ENCODE assay signal across 9 cellular contexts in genomic region chr5:1568201-1568979, GRCh38. TPM values are rescaled to one million over a fixed set of nuclear protein-coding genes. Genes with fewer than 3 reads are reported as not detected.
A peak's percentile ranks its signal among the peaks of the same experiment; 100 is the strongest.
DNase-seq lines count a peak whose midpoint lies in the region; ATAC-seq and TF ChIP-seq lines count a peak whose summit lies in the region.
"Had no signal": no experiment of that assay in that cellular context is flagged by ENCODE, and none has a peak within 500 bp of the region (broad histone marks: within the 10 kb centered on the region; RNA-seq: fewer than 3 reads in every experiment).

No MANE protein-coding gene starts in this region.

- TF ChIP-seq EP300 in sigmoid colon (IDR thresholded peaks at IDR 0.05): peak in 2 of 4 donors; percentile 34 to 52

- DNase-seq in EL (peak; percentile 88), SW480 (ENCODE audit: low spot score) (peak; percentile 83), left cardiac atrium (no peak), sigmoid colon (peak; percentile 81), NCI-H524 (lab: John Stamatoyannopoulos, UW) (no peak)
- no peak for DNase-seq in effector memory CD4-positive, alpha-beta T cell
- DNase-seq: SHP77 treated with DMSO at 0.1 percent for 48 hours had no signal

- peaks cover 0 to 19% (median 17%) of the 10 kb centered on the region in 4 donors for H3K4me1 ChIP-seq in sigmoid colon
- no peaks in the 10 kb centered on the region for H3K4me1 ChIP-seq in effector memory CD4-positive, alpha-beta T cell (ENCODE audit: control insufficient read depth, insufficient read depth, low read length, poor library complexity, severe bottlenecking)

- peaks cover 0 to 19% (median 0%) of the 10 kb centered on the region in 4 donors for H3K36me3 ChIP-seq in sigmoid colon
- no peaks in the 10 kb centered on the region for H3K36me3 ChIP-seq in effector memory CD4-positive, alpha-beta T cell (ENCODE audit: control insufficient read depth, insufficient read depth, low read length)

- ATAC-seq in left cardiac atrium: peak; percentile 70 to 73
- no peak for ATAC-seq in HG02678 (IDR thresholded peaks at IDR 0.05; ENCODE audit: unreplicated experiment)
- ATAC-seq in HG03469 (IDR thresholded peaks at IDR 0.05; ENCODE audit: unreplicated experiment): no peak

- no peaks in the 10 kb centered on the region for H3K27me3 ChIP-seq in sigmoid colon
- no peaks in the 10 kb centered on the region for H3K27me3 ChIP-seq in effector memory CD4-positive, alpha-beta T cell (replicated peaks; ENCODE audit: control insufficient read depth, insufficient read depth, low read length, poor library complexity, severe bottlenecking)

- WGBS in sigmoid colon, 2 donors: 55 to 58% methylated on average over 12 of the region's 12 CpGs

- no peaks in the 10 kb centered on the region for H3K9me3 ChIP-seq in sigmoid colon
- no peaks in the 10 kb centered on the region for H3K9me3 ChIP-seq in effector memory CD4-positive, alpha-beta T cell (ENCODE audit: control insufficient read depth, low read length)

- no peak for TF ChIP-seq CTCF in sigmoid colon (IDR thresholded peaks at IDR 0.05)

- no peak for TF ChIP-seq POLR2A in sigmoid colon (IDR thresholded peaks at IDR 0.05)

- intact Hi-C loops in left cardiac atrium (cut with DNase I): no loop called here
- intact Hi-C loops in sigmoid colon (cut with DNase I): loop anchor here (2.0 kb wide), 1 partner anchor 46 kb away; the partner anchor contains the start of gene LPCAT1

- H3K4me3 ChIP-seq in sigmoid colon: no peak overlapping the region
- no peak overlapping the region for H3K4me3 ChIP-seq in effector memory CD4-positive, alpha-beta T cell (ENCODE audit: insufficient read depth, low read depth, low read length, poor library complexity, severe bottlenecking)

- H3K27ac ChIP-seq in sigmoid colon: peak overlapping the region; percentile 64 to 75 (median 72)
- no peak overlapping the region for H3K27ac ChIP-seq in effector memory CD4-positive, alpha-beta T cell (ENCODE audit: insufficient read depth, low read length, poor library complexity, severe bottlenecking)

RNA-seq across cellular contexts. Expression of gene LPCAT1, which starts 44.6 kb away (rescaled TPM):
- total RNA-seq in left cardiac atrium: 10 to 100 TPM; 17.5 to 22.7 TPM
- total RNA-seq in sigmoid colon: 10 to 100 TPM; 20.6 to 24.3 (median 22.3) TPM
- 10 to 100 TPM in 1 of 3 donors, 1 to 10 TPM in 2; 4.2 to 35.1 (median 7.8) TPM for polyA plus RNA-seq in sigmoid colon

Comparison
In these comparisons a context has a peak if more than half of its experiments do, and no peak if none do; other contexts are left out.
1. DNase-seq: peak in EL (single experiment), SW480 (single experiment) and sigmoid colon (single experiment); none in left cardiac atrium (single experiment), effector memory CD4-positive, alpha-beta T cell (0 of 3) and NCI-H524 (0 of 2).
2. ATAC-seq: peak in left cardiac atrium (2 of 2); none in HG02678 (single experiment) and HG03469 (single experiment).